In genomic region chr6:111552241-111552744, GRCh38 we compare ENCODE assay signal across 7 cellular contexts. TPM values are rescaled to one million over a fixed set of nuclear protein-coding genes. Genes with fewer than 3 reads are reported as not detected.
DNase-seq lines count a peak whose midpoint lies in the region; ATAC-seq and TF ChIP-seq lines count a peak whose summit lies in the region.

No MANE protein-coding gene starts in this region.

- intact Hi-C loops in ovary (cut with DNase I) = loop anchor here in 1 of 4 donors (10.0 kb wide), 2 partner anchors 53 to 67 kb away; partner anchors contain the start of genes REV3L and TRAF3IP2

- DNase-seq in glomerular visceral epithelial cell (ENCODE audit: extremely low spot score) (peak; percentile 93), ovary (peak; percentile 70 to 80 (median 77)), SIG-M5 treated with dmso at 0.1 percent for 504 hours (lab: John Stamatoyannopoulos, UW; ENCODE audit: unreplicated experiment) (no peak)

- TF ChIP-seq EP300 in ovary (IDR thresholded peaks at IDR 0.05) = no peak

- no peaks in the 10 kb centered on the region for H3K27me3 ChIP-seq in HUES64 (ENCODE audit: insufficient read depth, low read length)
- no peaks in the 10 kb centered on the region for H3K27me3 ChIP-seq in ovary

- TF ChIP-seq POLR2A in ovary (IDR thresholded peaks at IDR 0.05) = no peak

- 12% methylated on average over 11 of the region's 11 CpGs for WGBS in HUES64
- WGBS in ovary, 3 donors = 0 to 5% (median 2%) methylated on average over 11 of the region's 11 CpGs

- peak overlapping the region; percentile 26 for H3K4me3 ChIP-seq in HUES64 (ENCODE audit: low read length)
- no peak overlapping the region for H3K4me3 ChIP-seq in ovary

- peaks cover 34% of the 10 kb centered on the region for H3K4me1 ChIP-seq in HUES64 (ENCODE audit: insufficient read depth, low read length)
- H3K4me1 ChIP-seq in ovary (ENCODE audit: insufficient read depth) = peaks cover 14% of the 10 kb centered on the region

- peak; percentile 96 for ATAC-seq in SK-N-SH treated with all-trans-retinoic acid at 6 μM for 48 hours
- no peak for ATAC-seq in HG03135 (IDR thresholded peaks at IDR 0.05; ENCODE audit: unreplicated experiment)
- ATAC-seq in HG03442 (IDR thresholded peaks at IDR 0.05; ENCODE audit: unreplicated experiment) = no peak

- peak overlapping the region; percentile 63 for H3K27ac ChIP-seq in HUES64 (ENCODE audit: low read depth, low read length)
- H3K27ac ChIP-seq in ovary = peak overlapping the region; percentile 35 to 58

- peak overlapping the region; percentile 19; the same call in 1 of the 2 replicates for H3K9ac ChIP-seq in HUES64 (ENCODE audit: low read depth, low read length)

- no peaks in the 10 kb centered on the region for H3K36me3 ChIP-seq in HUES64 (ENCODE audit: insufficient read depth, low read length)
- no peaks in the 10 kb centered on the region for H3K36me3 ChIP-seq in ovary

- no peak for TF ChIP-seq CTCF in ovary (IDR thresholded peaks at IDR 0.05)

- H3K9me3 ChIP-seq in HUES64 (ENCODE audit: insufficient read depth, low read depth, low read length) (no peaks in the 10 kb centered on the region), ovary (no peaks in the 10 kb centered on the region)

TF ChIP-seq in SK-N-SH treated with all-trans-retinoic acid at 6 μM for 48 hours, 23 proteins besides CTCF, POLR2A, EP300 and RAD21:
- TF ChIP-seq CSRNP3 (CRISPR knock-in tag; IDR thresholded peaks at IDR 0.05) (no peak), ZFP3 (CRISPR knock-in tag; IDR thresholded peaks at IDR 0.05) (no peak; the same call in 1 of the 2 replicates), TOX (CRISPR knock-in tag; IDR thresholded peaks at IDR 0.05; ENCODE audit: borderline replicate concordance) (no peak), SNAI2 (CRISPR knock-in tag; IDR thresholded peaks at IDR 0.05) (peak; percentile 82; the same call in 1 of the 2 replicates), OSR1 (CRISPR knock-in tag; IDR thresholded peaks at IDR 0.05) (no peak), TCF4 (CRISPR knock-in tag; IDR thresholded peaks at IDR 0.05; ENCODE audit: borderline replicate concordance) (peak; percentile 58), ZNF8 (CRISPR knock-in tag; IDR thresholded peaks at IDR 0.05) (no peak), PATZ1 (CRISPR knock-in tag; IDR thresholded peaks at IDR 0.05; ENCODE audit: borderline replicate concordance) (no peak), ISL1 (CRISPR knock-in tag; IDR thresholded peaks at IDR 0.05) (peak; percentile 59), TSHZ2 (CRISPR knock-in tag; IDR thresholded peaks at IDR 0.05) (peak; percentile 65; the same call in 1 of the 2 replicates), ZFP30 (CRISPR knock-in tag; IDR thresholded peaks at IDR 0.05) (no peak), PPARA (CRISPR knock-in tag; IDR thresholded peaks at IDR 0.05; ENCODE audit: borderline replicate concordance) (no peak), ZNF70 (CRISPR knock-in tag; IDR thresholded peaks at IDR 0.05) (0 out of 2 replicates have a peak, but pooled peaks have one; percentile 34), ZC3H10 (CRISPR knock-in tag; IDR thresholded peaks at IDR 0.05) (no peak), ESRRG (CRISPR knock-in tag; IDR thresholded peaks at IDR 0.05) (no peak), RARB (CRISPR knock-in tag; IDR thresholded peaks at IDR 0.05) (0 out of 2 replicates have a peak, but pooled peaks have one; percentile 20)

RNA-seq across cellular contexts. Expression of gene TRAF3IP2, which starts 53.4 kb away (rescaled TPM):
- 9.1 TPM for polyA plus RNA-seq in HUES64 (2013, experiment 1 of 2)
- polyA plus RNA-seq in HUES64 (2013, experiment 2 of 2) = 14.1 TPM
- total RNA-seq in ovary = 10 to 100 TPM; 14.9 to 43.0 (median 23.8) TPM
- polyA plus RNA-seq in ovary = 10 to 100 TPM; 19.2 to 26.0 TPM
